In the genomic region with DNA sequence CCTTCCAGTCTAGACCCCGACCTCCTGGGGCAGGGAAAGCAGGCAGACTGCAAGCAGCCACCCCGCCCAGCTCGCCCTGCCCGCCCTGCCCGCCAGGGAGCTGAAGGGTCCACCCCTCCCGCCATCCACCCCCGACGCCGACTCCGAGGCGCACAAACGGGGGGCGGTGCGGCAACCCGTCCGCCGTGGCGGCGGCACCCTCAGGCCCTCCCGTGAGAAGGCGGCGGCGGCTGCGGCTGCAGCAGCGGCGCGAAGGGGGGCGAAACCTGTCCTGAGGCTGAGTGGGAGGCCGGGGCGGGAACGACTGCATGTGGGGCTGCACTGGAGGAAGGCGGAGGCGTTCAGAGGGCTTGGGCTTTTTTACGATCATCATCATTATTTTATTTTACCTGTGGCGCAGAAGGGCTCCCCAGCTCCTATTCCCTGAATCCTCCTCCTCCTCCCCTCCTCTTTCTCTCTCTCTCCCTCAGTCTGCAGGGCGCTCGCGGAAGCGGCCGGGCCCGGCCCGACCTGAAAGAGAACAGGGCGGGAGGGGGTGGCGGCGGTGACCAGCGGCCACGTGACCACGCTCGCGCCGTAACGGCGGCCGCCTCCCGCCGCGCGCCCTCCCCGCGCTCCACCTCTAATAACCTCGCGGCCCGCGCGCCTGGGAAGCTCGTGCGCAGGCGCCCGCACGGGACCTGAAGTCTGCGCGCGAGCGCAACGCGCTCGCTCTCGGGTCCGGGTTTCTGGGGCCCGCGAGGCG, we compare ENCODE assay signal across 8 cellular contexts. TPM values are rescaled to one million over a fixed set of nuclear protein-coding genes. Genes with fewer than 3 reads are reported as not detected.
DNase-seq lines count a peak whose midpoint lies in the region; ATAC-seq and TF ChIP-seq lines count a peak whose summit lies in the region.

TBC1D5 (minus strand) TSS at position 540 of the 745 bp plus-strand sequence. CDS start 234,061 bp downstream, outside the sequence.

- DNase-seq in GM06990 (ENCODE audit: extremely low read depth, insufficient read length) (peak; percentile 100), HFF-Myc (ENCODE audit: extremely low read depth, low read depth) (peak; percentile 88), NAMALWA (ENCODE audit: low spot score) (peak; percentile 98), SKM-1 treated with dmso at 0.1 percent for 144 hours (lab: John Stamatoyannopoulos, UW; ENCODE audit: unreplicated experiment) (peak; percentile 96), Right ventricle myocardium inferior (ENCODE audit: missing footprints) (peak; percentile 99), transverse colon (peak; percentile 96)

- no peaks in the 10 kb centered on the region for H3K36me3 Mint-ChIP-seq in activated naive CD8-positive, alpha-beta T cell

- TF ChIP-seq CTCF in GM06990 (IDR thresholded peaks at IDR 0.05; ENCODE audit: insufficient read depth, low read length, poor library complexity, severe bottlenecking) (no peak), HFF-Myc (IDR thresholded peaks at IDR 0.05; ENCODE audit: low read depth, low read length, missing control alignments) (no peak), parathyroid adenoma (IDR thresholded peaks at IDR 0.05) (no peak), transverse colon (IDR thresholded peaks at IDR 0.05) (peak in 2 of 5 experiments; percentile 16 to 49)

- H3K79me2 ChIP-seq in parathyroid adenoma, result peaks cover 19% of the 10 kb centered on the region

- H3K4me3 ChIP-seq in GM06990 (replicated peaks; ENCODE audit: low read depth, low read length) (peak within 1 kb of the TSS; percentile 82), HFF-Myc (replicated peaks; ENCODE audit: low read depth, low read length) (peak within 1 kb of the TSS; percentile 70), parathyroid adenoma (ENCODE audit: low read depth, low read length) (peak within 1 kb of the TSS; percentile 70), transverse colon (peak within 1 kb of the TSS; percentile 71 to 95 (median 79))

- H2AFZ ChIP-seq in parathyroid adenoma, result peak within 1 kb of the TSS; percentile 99

- H3K27ac ChIP-seq in parathyroid adenoma (peak within 1 kb of the TSS; percentile 96), transverse colon (peak within 1 kb of the TSS; percentile 95 to 100 (median 100))

- in situ Hi-C loops in transverse colon (cut with MboI; ENCODE audit: low pct_ligation_motif_present in 1 of 4, low pct_unique_long_range_greater_than_20kb in 1 of 4, low sequenced_read_pairs in 3 of 4), result no loop called here

- no peaks in the 10 kb centered on the region for H3K9me3 Mint-ChIP-seq in activated naive CD8-positive, alpha-beta T cell (ENCODE audit: low read depth)

- H3K4me1 ChIP-seq in parathyroid adenoma, result peaks cover 13% of the 10 kb centered on the region
- peaks cover 21 to 37% (median 30%) of the 10 kb centered on the region in 4 donors for H3K4me1 ChIP-seq in transverse colon

- no peaks in the 10 kb centered on the region for H3K9me3 ChIP-seq in parathyroid adenoma (ENCODE audit: control insufficient read depth, low read length)
- H3K9me3 ChIP-seq in transverse colon, result no peaks in the 10 kb centered on the region

- H3K4me3 Mint-ChIP-seq in activated naive CD8-positive, alpha-beta T cell, result peak within 1 kb of the TSS; percentile 92

- peaks cover 40% of the 10 kb centered on the region for H3K4me1 Mint-ChIP-seq in activated naive CD8-positive, alpha-beta T cell (ENCODE audit: low read depth)

- intact Hi-C loops in Right ventricle myocardium inferior (cut with DNase I), result loop anchor here (2.0 kb wide), 1 partner anchor 97 kb away; no protein-coding TSS in a partner anchor
- intact Hi-C loops in transverse colon (cut with DNase I; ENCODE audit: low total_unique reads), result no loop called here

- H3K27me3 Mint-ChIP-seq in activated naive CD8-positive, alpha-beta T cell, result no peaks in the 10 kb centered on the region

- 0% methylated on average over 77 of the region's 82 CpGs; no CpG with 5 or more reads in 1 of the 2 donors for WGBS in transverse colon (ENCODE audit: low coverage in 1 of 2), 2 donors

- H3K27me3 ChIP-seq in GM06990 (replicated peaks; ENCODE audit: control insufficient read depth, insufficient read depth, low read length) (no peaks in the 10 kb centered on the region), parathyroid adenoma (ENCODE audit: control insufficient read depth, insufficient read depth, low read length) (no peaks in the 10 kb centered on the region), transverse colon (no peaks in the 10 kb centered on the region)

- H3K36me3 ChIP-seq in GM06990 (ENCODE audit: control insufficient read depth, insufficient read depth, low read length) (no peaks in the 10 kb centered on the region), parathyroid adenoma (ENCODE audit: control insufficient read depth, insufficient read depth, low read length) (no peaks in the 10 kb centered on the region), transverse colon (no peaks in the 10 kb centered on the region)

- H3K4me2 ChIP-seq in parathyroid adenoma (ENCODE audit: low read length), result peak within 1 kb of the TSS; percentile 88

- TF ChIP-seq EP300 in transverse colon (IDR thresholded peaks at IDR 0.05; ENCODE audit: low read depth), result peak; percentile 9

- peak within 1 kb of the TSS; percentile 96 for H3K27ac Mint-ChIP-seq in activated naive CD8-positive, alpha-beta T cell

- H3K9ac ChIP-seq in parathyroid adenoma, result peak within 1 kb of the TSS; percentile 92

- ATAC-seq in Right ventricle myocardium inferior, result peak; percentile 96

- TF ChIP-seq POLR2A in transverse colon (IDR thresholded peaks at IDR 0.05), result peak; percentile 93

RNA-seq across cellular contexts. Expression of gene TBC1D5, which starts in this region (rescaled TPM):
- total RNA-seq in Right ventricle myocardium inferior (34.4 TPM), transverse colon (10 to 100 TPM; 21.3 to 86.4 (median 48.1) TPM)

Comparison
In these comparisons a context has a peak if more than half of its experiments do, and no peak if none do; other contexts are left out.
1. Peak in every context shown above with its lines: DNase-seq, ATAC-seq, H3K4me3 ChIP-seq and H3K27ac ChIP-seq.